In genomic region chr15:96336643-96337353, GRCh38 we compare ENCODE assay signal across 9 cellular contexts. TPM values are rescaled to one million over a fixed set of nuclear protein-coding genes. Genes with fewer than 3 reads are reported as not detected.
DNase-seq lines count a peak whose midpoint lies in the region; ATAC-seq and TF ChIP-seq lines count a peak whose summit lies in the region.
"Had no signal": no experiment of that assay in that cellular context is flagged by ENCODE, and none has a peak within 500 bp of the region (broad histone marks: within the 10 kb centered on the region; RNA-seq: fewer than 3 reads in every experiment).

No MANE protein-coding gene starts in this region.

- H3K9ac ChIP-seq in PC-3 (ENCODE audit: low read length) (peak overlapping the region; percentile 97), fibroblast of lung (ENCODE audit: insufficient read depth, low read length) (peak overlapping the region; percentile 94), parathyroid adenoma (peak overlapping the region; percentile 43)

- intact Hi-C loops in PC-3 (cut with micrococcal nuclease) = no loop called here

- H3K4me1 ChIP-seq in PC-3 (ENCODE audit: insufficient read depth, low read length) (peaks cover 8% of the 10 kb centered on the region; the same call in 1 of the 2 replicates), fibroblast of lung (ENCODE audit: control insufficient read depth, extremely low read depth, insufficient read depth, low read length) (no peaks in the 10 kb centered on the region), parathyroid adenoma (no peaks in the 10 kb centered on the region)

- H3K4me2 ChIP-seq in PC-3 (ENCODE audit: low read length) = peak overlapping the region; percentile 89
- peak overlapping the region; percentile 88 for H3K4me2 ChIP-seq in fibroblast of lung (ENCODE audit: extremely low read depth, insufficient read depth, low read length)
- peak overlapping the region; percentile 80 for H3K4me2 ChIP-seq in parathyroid adenoma (ENCODE audit: low read length)

- no TSS peak for BruUV-seq in PC-3 (replicated peaks; lab: Mats Ljungman, UMichigan)

- H3K27me3 ChIP-seq in PC-3 (ENCODE audit: low read length) (no peaks in the 10 kb centered on the region), fibroblast of lung (ENCODE audit: control insufficient read depth, insufficient read depth, low read length) (no peaks in the 10 kb centered on the region), parathyroid adenoma (ENCODE audit: control insufficient read depth, insufficient read depth, low read length) (no peaks in the 10 kb centered on the region)

- peak overlapping the region; percentile 89 for H3K4me3 ChIP-seq in PC-3 (ENCODE audit: low read length)
- H3K4me3 ChIP-seq in fibroblast of lung (replicated peaks in 1 of 4; ENCODE audit: control extremely low read depth in 1 of 4, insufficient read depth in 1 of 4, low read depth in 3 of 4, low read length in 4 of 4) = peak overlapping the region; percentile 96 to 100 (median 100)
- H3K4me3 ChIP-seq in parathyroid adenoma (ENCODE audit: low read depth, low read length) = peak overlapping the region; percentile 85

- H3K27ac ChIP-seq in PC-3 (ENCODE audit: low read length) (peak overlapping the region; percentile 88), fibroblast of lung (ENCODE audit: insufficient read depth, low read length) (peak overlapping the region; percentile 95), parathyroid adenoma (peak overlapping the region; percentile 96)

- H2AFZ ChIP-seq in PC-3 (ENCODE audit: low read length) (no peak overlapping the region), fibroblast of lung (ENCODE audit: low read length) (no peak overlapping the region), parathyroid adenoma (no peak overlapping the region)

- POLR2A ChIA-PET in PC-3 (lab: Charles Lee; ENCODE audit: unreplicated experiment) = interaction anchor here (0.6 to 0.7 kb wide), 2 partner anchors 9 to 44 kb away, joined by 4 to 5 read pairs; no protein-coding TSS in a partner anchor

- no peaks in the 10 kb centered on the region for H3F3A ChIP-seq in PC-3 (ENCODE audit: low read length, unreplicated experiment)

- CTCF ChIA-PET in PC-3 (lab: Charles Lee) = interaction anchor here (0.6 to 1.1 kb wide), 3 partner anchors 10 to 1077 kb away, joined by 3 to 7 read pairs (median 5); no protein-coding TSS in a partner anchor

- H3K9me2 ChIP-seq in PC-3 (replicated peaks; ENCODE audit: low read length) = no peaks in the 10 kb centered on the region

- peak; percentile 14 for ATAC-seq in PC-3
- no peak for ATAC-seq in HG03378 (IDR thresholded peaks at IDR 0.05; ENCODE audit: unreplicated experiment)
- ATAC-seq in GM21390 (IDR thresholded peaks at IDR 0.05; ENCODE audit: unreplicated experiment) = no peak

- peaks cover 37% of the 10 kb centered on the region for H3K36me3 ChIP-seq in PC-3 (ENCODE audit: low read depth, low read length)
- peaks cover 28% of the 10 kb centered on the region for H3K36me3 ChIP-seq in fibroblast of lung (ENCODE audit: control insufficient read depth, insufficient read depth, low read length)
- no peaks in the 10 kb centered on the region for H3K36me3 ChIP-seq in parathyroid adenoma (ENCODE audit: control insufficient read depth, insufficient read depth, low read length)

- H4K20me1 ChIP-seq in PC-3 (ENCODE audit: low read length) (peaks cover 39% of the 10 kb centered on the region), fibroblast of lung (ENCODE audit: control insufficient read depth, extremely low read depth, insufficient read depth, low read length) (peaks cover 4% of the 10 kb centered on the region)

- H3K79me2 ChIP-seq in PC-3 (ENCODE audit: low read length) (peaks cover 99% of the 10 kb centered on the region), fibroblast of lung (ENCODE audit: control insufficient read depth, insufficient read depth, low read length) (peaks cover 99% of the 10 kb centered on the region), parathyroid adenoma (peaks cover 65% of the 10 kb centered on the region)

- no peaks in the 10 kb centered on the region for H3K9me3 ChIP-seq in PC-3 (ENCODE audit: low read length)
- H3K9me3 ChIP-seq in fibroblast of lung (ENCODE audit: control insufficient read depth, insufficient read depth, low read depth, low read length) = no peaks in the 10 kb centered on the region
- H3K9me3 ChIP-seq in parathyroid adenoma (ENCODE audit: control insufficient read depth, low read length) = no peaks in the 10 kb centered on the region

- TF ChIP-seq CTCF in PC-3 (conservative IDR thresholded peaks at IDR 0.05; ENCODE audit: low read depth, low read length) (no peak), fibroblast of lung (conservative IDR thresholded peaks at IDR 0.05 in 1 of 2, IDR thresholded peaks at IDR 0.05 in 1 of 2; ENCODE audit: low read depth in 1 of 2, low read length in 2 of 2) (no peak), parathyroid adenoma (IDR thresholded peaks at IDR 0.05) (no peak)

- DNase-seq in COLO668 (lab: John Stamatoyannopoulos, UW; ENCODE audit: unreplicated experiment) = peak; percentile 10
- peak; percentile 57 for DNase-seq in PC-3
- peak; percentile 45 to 76 for DNase-seq in fibroblast of lung (ENCODE audit: low read depth in 2 of 2)
- DNase-seq in stimulated activated CD4-positive, alpha-beta T cell treated with anti-CD3 and anti-CD28 coated beads, Interleukin-2, amount 100 ng/mL, for 24 hours = no peak
- no peak for DNase-seq in NCI-H1930 (lab: John Stamatoyannopoulos, UW)
- DNase-seq: stimulated activated CD4-positive, alpha-beta T cell treated with anti-CD3 and anti-CD28 coated beads, Interleukin-4, amount 100 ng/mL, for 24 hours had no signal

RNA-seq across cellular contexts. Expression of gene NR2F2, which starts 6.3 kb away (rescaled TPM):
- total RNA-seq in PC-3 (2014; rRNA removed) (19.0 and 19.6 TPM in 2 replicates), fibroblast of lung (9.2 and 15.7 TPM in 2 replicates)
- 66.5 and 130 TPM in 2 replicates for polyA plus RNA-seq in fibroblast of lung
- 124 and 286 TPM in 2 replicates for polyA plus RNA-seq in fibroblast of lung (2012)
- polyA minus RNA-seq in fibroblast of lung (ENCODE audit: low replicate concordance) = 78.0 and 158 TPM in 2 replicates

Comparison
In these comparisons a context has a peak if more than half of its experiments do, and no peak if none do; other contexts are left out.
1. DNase-seq: peak in COLO668 (single experiment), PC-3 (single experiment) and fibroblast of lung (2 of 2); none in stimulated activated CD4-positive, alpha-beta T cell treated with anti-CD3 and anti-CD28 coated beads, Interleukin-2, amount 100 ng/mL, for 24 hours (0 of 2) and NCI-H1930 (0 of 2).
2. H3K9ac ChIP-seq: peak in every context shown above with its lines; median percentile 97 in PC-3; 94 in fibroblast of lung; 43 in parathyroid adenoma.
3. Peak in every context shown above with its lines, with median percentiles within 50 percentile points of each other: H3K27ac ChIP-seq, H3K4me2 ChIP-seq and H3K4me3 ChIP-seq.